8 cellular contexts compared by ENCODE assay signal in genomic region chr11:67400942-67401494, GRCh38. TPM values are rescaled to one million over a fixed set of nuclear protein-coding genes. Genes with fewer than 3 reads are reported as not detected.
DNase-seq lines count a peak whose midpoint lies in the region; ATAC-seq, FAIRE-seq and TF ChIP-seq lines count a peak whose summit lies in the region.

No MANE protein-coding gene starts in this region.

- no peaks in the 10 kb centered on the region for H3K9me3 ChIP-seq in thymus (ENCODE audit: control insufficient read depth)

- H3K4me3 ChIP-seq in thymus (ENCODE audit: low read length) = peak overlapping the region; percentile 84

- H3K4me1 ChIP-seq in thymus (ENCODE audit: control insufficient read depth, insufficient read depth, low read length) = peaks cover 33% of the 10 kb centered on the region

- ATAC-seq in GM19025 (IDR thresholded peaks at IDR 0.05; ENCODE audit: low read depth, unreplicated experiment) (peak; percentile 20), HG03066 (IDR thresholded peaks at IDR 0.05; ENCODE audit: low read depth, unreplicated experiment) (peak; percentile 18)

- H3K27me3 ChIP-seq in layer of hippocampus (ENCODE audit: control insufficient read depth, insufficient read depth, low read length) (no peaks in the 10 kb centered on the region), thymus (ENCODE audit: control insufficient read depth, insufficient read depth) (no peaks in the 10 kb centered on the region)

- peak overlapping the region; percentile 45 for H3K27ac ChIP-seq in adipose tissue (ENCODE audit: low read depth, low read length)
- peak overlapping the region; percentile 97 for H3K27ac ChIP-seq in layer of hippocampus (ENCODE audit: low read depth, low read length)
- H3K27ac ChIP-seq in thymus (ENCODE audit: low read depth) = peak overlapping the region; percentile 86

- DNase-seq in GM12892 (ENCODE audit: insufficient read length) = no peak
- DNase-seq in hepatic stellate cell (ENCODE audit: low spot score) = no peak
- DNase-seq in SHP77 treated with DMSO at 0.1 percent for 48 hours (lab: John Stamatoyannopoulos, UW) = no peak

- WGBS in adipose tissue, 3 donors = 4% methylated on average over 26 to 27 of the region's 27 CpGs
- WGBS in thymus = 7% methylated on average over 27 of the region's 27 CpGs

- no peak for TF ChIP-seq POLR2A in GM12892 (IDR thresholded peaks at IDR 0.05; ENCODE audit: low read depth, low read length)

- no peak for FAIRE-seq in GM12892 (lab: Jason Lieb, UNC)

- peaks cover 51% of the 10 kb centered on the region for H3K36me3 ChIP-seq in thymus (ENCODE audit: control insufficient read depth, insufficient read depth)

RNA-seq across cellular contexts. Expression of gene PPP1CA, which starts 0.6 kb away (rescaled TPM):
- polyA plus RNA-seq in adipose tissue (10 to 100 TPM; 82.3 to 97.8 (median 93.6) TPM), thymus (141 TPM)
- polyA plus RNA-seq in GM12892 (2012; ENCODE audit: missing spikeins) = 152 TPM

RNA-seq across cellular contexts. Expression of gene TBC1D10C, which starts 2.9 kb away (rescaled TPM):
- polyA plus RNA-seq in adipose tissue = 1 to 10 TPM; 2.2 to 6.6 (median 2.4) TPM
- 318 TPM for polyA plus RNA-seq in thymus
- polyA plus RNA-seq in GM12892 (2012; ENCODE audit: missing spikeins) = 17.3 TPM

RNA-seq across cellular contexts. Expression of gene RAD9A, which starts 9.2 kb away (rescaled TPM):
- polyA plus RNA-seq in adipose tissue (10 to 100 TPM in 2 of 3 donors, 1 to 10 TPM in 1; 9.8 to 15.3 (median 10.2) TPM), thymus (35.2 TPM)
- polyA plus RNA-seq in GM12892 (2012; ENCODE audit: missing spikeins) = 15.3 TPM

RNA-seq across cellular contexts. Expression of gene CARNS1, which starts 14.5 kb away (rescaled TPM):
- polyA plus RNA-seq in adipose tissue (1 to 10 TPM in 2 of 3 donors, under 1 TPM in 1; 0.32 to 2.6 (median 2.1) TPM), thymus (1.7 TPM)
- 0.28 TPM for polyA plus RNA-seq in GM12892 (2012; ENCODE audit: missing spikeins)

RNA-seq across cellular contexts. Expression of gene RPS6KB2, which starts 27.3 kb away (rescaled TPM):
- polyA plus RNA-seq in adipose tissue = 10 to 100 TPM; 32.7 to 39.5 (median 35.4) TPM
- 76.8 TPM for polyA plus RNA-seq in thymus
- 37.8 TPM for polyA plus RNA-seq in GM12892 (2012; ENCODE audit: missing spikeins)

Comparison
In these comparisons a context has a peak if more than half of its experiments do, and no peak if none do; other contexts are left out.
1. H3K27ac ChIP-seq: peak in every context shown above with its lines; median percentile 97 in layer of hippocampus; 86 in thymus; 45 in adipose tissue.
2. RNA of gene TBC1D10C, which starts 2.9 kb away (polyA plus RNA-seq): 318 TPM in thymus (single experiment); 2.2 to 6.6 TPM in adipose tissue; every median in the first group is over 10 times any median in the second.